8 cellular contexts compared by ENCODE assay signal in the genomic region with DNA sequence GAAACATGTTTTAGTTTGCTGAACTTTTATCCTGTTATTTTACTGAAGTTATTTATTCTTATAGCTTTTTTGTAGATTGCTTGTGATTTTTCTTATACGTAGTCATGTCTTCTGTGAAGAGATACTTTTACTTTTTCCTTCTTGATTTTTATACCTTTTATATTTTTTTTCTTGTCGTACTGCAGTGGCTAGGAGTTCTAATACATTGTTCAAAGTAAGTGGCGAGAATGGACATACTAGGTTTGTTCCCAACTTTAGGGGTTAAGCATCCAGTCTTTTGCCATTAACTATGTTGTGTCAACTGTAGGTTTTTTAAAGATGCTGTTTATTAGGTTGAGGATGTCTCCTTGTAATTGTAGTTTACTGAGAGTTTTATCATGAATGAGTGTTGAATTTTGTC.
"Had no signal": no experiment of that assay in that cellular context is flagged by ENCODE, and none has a peak within 500 bp of the region (broad histone marks: within the 10 kb centered on the region; RNA-seq: fewer than 3 reads in every experiment).

No MANE protein-coding gene starts in this region.

- DNase-seq: GDM1, GF-D8 had no signal

- H3K4me3 ChIP-seq: GM12878 had no signal

- ATAC-seq: GM12878 had no signal

- FAIRE-seq: G401.6, GM12878, GM12891, GM12892, GM18507, GM19239 had no signal
